Comparison of ENCODE assay signal across 13 cellular contexts in genomic region chr2:68031043-68031442, GRCh38.
"Had no signal": no experiment of that assay in that cellular context is flagged by ENCODE, and none has a peak within 500 bp of the region (broad histone marks: within the 10 kb centered on the region; RNA-seq: fewer than 3 reads in every experiment).

No MANE protein-coding gene starts in this region.

- H3K27ac ChIP-seq: neutrophil, tibial artery, uterus had no signal

- H3K4me3 Mint-ChIP-seq: activated CD4-positive, alpha-beta T cell treated with anti-CD3 and anti-CD28 coated beads, Interleukin-2, amount 10 ng/mL, durations not matched to agents 7 days and 5 days; activated naive CD8-positive, alpha-beta T cell treated with anti-CD3 and anti-CD28 coated beads for 36 hours; activated T-helper 1 cell treated with anti-CD3 and anti-CD28 coated beads, Interleukin-12 subunit alpha, Interleukin-12 subunit beta, Interleukin-2, Interleukin-4 antibody, amounts not matched to agents 30 ng/mL and 10 ng/mL and 1 ng/mL, durations not matched to agents 14 hours and 24 hours and 36 hours; effector memory CD8-positive, alpha-beta T cell; naive thymus-derived CD4-positive, alpha-beta T cell had no signal

- H3K27ac Mint-ChIP-seq: activated CD4-positive, alpha-beta T cell treated with anti-CD3 and anti-CD28 coated beads, Interleukin-2, amount 10 ng/mL, durations not matched to agents 7 days and 5 days; activated naive CD8-positive, alpha-beta T cell treated with anti-CD3 and anti-CD28 coated beads for 36 hours; activated T-helper 1 cell treated with anti-CD3 and anti-CD28 coated beads, Interleukin-12 subunit alpha, Interleukin-12 subunit beta, Interleukin-2, Interleukin-4 antibody, amounts not matched to agents 30 ng/mL and 10 ng/mL and 1 ng/mL, durations not matched to agents 14 hours and 24 hours and 36 hours; effector memory CD8-positive, alpha-beta T cell; naive thymus-derived CD4-positive, alpha-beta T cell had no signal

- ATAC-seq: effector memory CD8-positive, alpha-beta T cell had no signal

- H3K36me3 ChIP-seq: neutrophil, tibial artery, uterus had no signal

- H3K9me3 Mint-ChIP-seq: activated CD4-positive, alpha-beta T cell treated with anti-CD3 and anti-CD28 coated beads, Interleukin-2, amount 10 ng/mL, durations not matched to agents 7 days and 5 days; activated naive CD8-positive, alpha-beta T cell treated with anti-CD3 and anti-CD28 coated beads for 36 hours; activated T-helper 1 cell treated with anti-CD3 and anti-CD28 coated beads, Interleukin-12 subunit alpha, Interleukin-12 subunit beta, Interleukin-2, Interleukin-4 antibody, amounts not matched to agents 30 ng/mL and 10 ng/mL and 1 ng/mL, durations not matched to agents 14 hours and 24 hours and 36 hours; effector memory CD8-positive, alpha-beta T cell; naive thymus-derived CD4-positive, alpha-beta T cell had no signal

- H3K4me1 ChIP-seq: uterus had no signal

- H3K9me3 ChIP-seq: mucosa of descending colon, neutrophil, tibial artery, uterus had no signal

- H3K4me3 ChIP-seq: mucosa of descending colon, tibial artery, uterus had no signal

- H3K36me3 Mint-ChIP-seq: activated naive CD8-positive, alpha-beta T cell treated with anti-CD3 and anti-CD28 coated beads for 36 hours; naive thymus-derived CD4-positive, alpha-beta T cell had no signal

- H3K27me3 ChIP-seq: tibial artery, uterus had no signal

- DNase-seq: activated CD4-positive, CD25-positive, alpha-beta regulatory T cell; activated CD8-positive, alpha-beta memory T cell treated with anti-CD3 and anti-CD28 coated beads, Interleukin-2, amount 50 U/mL, for 48 hours; activated naive CD8-positive, alpha-beta T cell treated with anti-CD3 and anti-CD28 coated beads for 36 hours; effector memory CD8-positive, alpha-beta T cell; islet precursor cell; stimulated activated CD4-positive, alpha-beta T cell treated with anti-CD3 and anti-CD28 coated beads, Interleukin-4, amount 100 ng/mL, for 24 hours; tibial artery; uterus had no signal

- H3K4me1 Mint-ChIP-seq: activated CD4-positive, alpha-beta T cell treated with anti-CD3 and anti-CD28 coated beads, Interleukin-2, amount 10 ng/mL, durations not matched to agents 7 days and 5 days; activated naive CD8-positive, alpha-beta T cell treated with anti-CD3 and anti-CD28 coated beads for 36 hours; naive thymus-derived CD4-positive, alpha-beta T cell had no signal
